In the genomic region with DNA sequence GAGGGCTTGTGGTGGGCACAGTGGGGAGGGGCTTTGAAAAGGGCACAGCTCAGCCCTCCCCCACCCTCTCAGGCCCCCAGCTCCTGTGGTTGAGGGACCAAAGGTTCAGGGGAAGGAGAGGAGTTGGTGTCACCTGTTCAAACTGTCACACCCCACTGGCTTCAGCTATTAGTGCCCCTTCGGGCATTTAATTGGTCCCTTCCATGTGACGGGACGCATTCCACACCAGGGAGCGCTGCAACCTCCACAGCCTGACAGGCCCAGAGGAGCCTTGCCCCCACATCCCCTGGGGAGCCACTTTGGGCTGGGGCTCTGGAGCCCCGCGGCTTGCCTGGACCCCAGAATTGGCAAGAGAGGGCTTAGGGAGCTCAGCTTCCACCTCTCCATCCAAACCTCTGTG, we compare ENCODE assay signal across 23 cellular contexts.
DNase-seq lines count a peak whose midpoint lies in the region; ATAC-seq and TF ChIP-seq lines count a peak whose summit lies in the region.
"Had no signal": no experiment of that assay in that cellular context is flagged by ENCODE, and none has a peak within 500 bp of the region (broad histone marks: within the 10 kb centered on the region; RNA-seq: fewer than 3 reads in every experiment).

No MANE protein-coding gene starts in this region.

- peak overlapping the region; percentile 31 for H3K4me2 ChIP-seq in OCI-LY7 (ENCODE audit: low read length)

- BruUV-seq in OCI-LY7 (replicated peaks; lab: Mats Ljungman, UMichigan), result no TSS peak

- H3K79me2 ChIP-seq in OCI-LY7 (ENCODE audit: insufficient read depth, low read depth, low read length), result no peaks in the 10 kb centered on the region

- DNase-seq in GM12864 (ENCODE audit: low read depth) (no peak), OCI-LY7 (ENCODE audit: low spot score) (peak; percentile 68), DMS 273 (lab: John Stamatoyannopoulos, UW; ENCODE audit: unreplicated experiment) (no peak), inferior parietal cortex (ENCODE audit: extremely low spot score) (no peak), mesothelial cell of epicardium (ENCODE audit: low spot score in 2 of 2, unreplicated experiment in 2 of 2) (no peak)
- no peak for DNase-seq in stimulated activated naive CD8-positive, alpha-beta T cell treated with anti-CD3 and anti-CD28 coated beads, Interleukin-15, Interleukin-2, amounts not matched to agents 100 U/mL and 50 U/mL, for 24 hours
- DNase-seq: activated CD4-positive, alpha-beta T cell treated with anti-CD3 and anti-CD28 coated beads for 36 hours; activated naive CD4-positive, alpha-beta T cell treated with Interleukin-2 at 50 U/mL for 16 hours; activated T-cell treated with anti-CD3 and anti-CD28 coated beads, Interleukin-2, amount 50 U/mL, for 48 hours; amniotic stem cell; CD4-positive, CD25-positive, alpha-beta regulatory T cell; effector CD4-positive, alpha-beta T cell; EL; erythroblast; foreskin fibroblast; KG1; mesendoderm; NCI-H1436; NCI-H510A treated with DMSO at 0.1 percent for 48 hours; nucleus accumbens; RPMI8226 had no signal

- intact Hi-C loops in OCI-LY7 (cut with micrococcal nuclease; ENCODE audit: unreplicated experiment), result no loop called here

- TF ChIP-seq CTCF in GM12864 (IDR thresholded peaks at IDR 0.05; ENCODE audit: low read depth, low read length, missing control alignments) (peak; percentile 5), OCI-LY7 (conservative IDR thresholded peaks at IDR 0.05; ENCODE audit: low read length) (peak; percentile 56), mesothelial cell of epicardium (IDR thresholded peaks at IDR 0.05; ENCODE audit: unreplicated experiment) (no peak)

- H3K9me2 ChIP-seq in OCI-LY7 (ENCODE audit: insufficient read depth, low read length), result no peaks in the 10 kb centered on the region

- H3K36me3 Mint-ChIP-seq in mesothelial cell of epicardium, result no peaks in the 10 kb centered on the region
- H3K36me3 Mint-ChIP-seq: CD4-positive, CD25-positive, alpha-beta regulatory T cell had no signal

- H3K4me1 ChIP-seq in OCI-LY7 (ENCODE audit: insufficient read depth, low read length, poor library complexity, severe bottlenecking), result peaks cover 78% of the 10 kb centered on the region

- no peaks in the 10 kb centered on the region for H3K36me3 ChIP-seq in OCI-LY7 (ENCODE audit: insufficient read depth, low read length)

- H3K4me3 ChIP-seq in GM12864 (ENCODE audit: low read depth, low read length) (no peak overlapping the region), OCI-LY7 (ENCODE audit: low read depth, low read length, poor library complexity, severe bottlenecking) (no peak overlapping the region)

- POLR2A ChIA-PET in OCI-LY7 (lab: Charles Lee), result interaction anchor here (1.2 kb wide), 1 partner anchor 20 kb away, joined by 5 read pairs; no protein-coding TSS in a partner anchor

- peaks cover 3% of the 10 kb centered on the region for H3K27me3 Mint-ChIP-seq in mesothelial cell of epicardium (ENCODE audit: low read depth)
- H3K27me3 Mint-ChIP-seq: activated CD4-positive, alpha-beta T cell treated with anti-CD3 and anti-CD28 coated beads for 36 hours had no signal

- no peaks in the 10 kb centered on the region for H3K9me3 ChIP-seq in OCI-LY7 (ENCODE audit: low read length)

- no peak overlapping the region for H3K27ac Mint-ChIP-seq in mesothelial cell of epicardium
- H3K27ac Mint-ChIP-seq: activated CD4-positive, alpha-beta T cell treated with anti-CD3 and anti-CD28 coated beads for 36 hours; CD4-positive, CD25-positive, alpha-beta regulatory T cell had no signal

- H3K4me1 Mint-ChIP-seq in mesothelial cell of epicardium, result peaks cover 16% of the 10 kb centered on the region
- H3K4me1 Mint-ChIP-seq: activated CD4-positive, alpha-beta T cell treated with anti-CD3 and anti-CD28 coated beads for 36 hours had no signal

- H3K4me3 Mint-ChIP-seq in mesothelial cell of epicardium, result no peak overlapping the region
- H3K4me3 Mint-ChIP-seq: activated CD4-positive, alpha-beta T cell treated with anti-CD3 and anti-CD28 coated beads for 36 hours; CD4-positive, CD25-positive, alpha-beta regulatory T cell had no signal

- H2AFZ ChIP-seq in OCI-LY7 (ENCODE audit: low read length), result peak overlapping the region; percentile 43; the same call in 1 of the 2 replicates

- H3K27ac ChIP-seq in OCI-LY7 (ENCODE audit: low read depth, low read length, poor library complexity, severe bottlenecking), result peak overlapping the region; percentile 11

- peak; percentile 48 for ATAC-seq in GM21723 (IDR thresholded peaks at IDR 0.05; ENCODE audit: unreplicated experiment)
- peak; percentile 5 for ATAC-seq in stimulated activated naive CD8-positive, alpha-beta T cell treated with anti-CD3 and anti-CD28 coated beads, Interleukin-15, Interleukin-2, amounts not matched to agents 100 U/mL and 50 U/mL, for 24 hours
- ATAC-seq: HCT116 had no signal

- CTCF ChIA-PET in OCI-LY7 (lab: Charles Lee; ENCODE audit: unreplicated experiment), result interaction anchor here (0.6 kb wide), 1 partner anchor 8 kb away, joined by 5 read pairs; no protein-coding TSS in a partner anchor

- H4K20me1 ChIP-seq in OCI-LY7 (ENCODE audit: insufficient read depth, low read length), result no peaks in the 10 kb centered on the region

- no peaks in the 10 kb centered on the region for H3K9me3 Mint-ChIP-seq in mesothelial cell of epicardium
- H3K9me3 Mint-ChIP-seq: CD4-positive, CD25-positive, alpha-beta regulatory T cell had no signal
